Comparison of ENCODE assay signal across 35 cellular contexts in the genomic region with DNA sequence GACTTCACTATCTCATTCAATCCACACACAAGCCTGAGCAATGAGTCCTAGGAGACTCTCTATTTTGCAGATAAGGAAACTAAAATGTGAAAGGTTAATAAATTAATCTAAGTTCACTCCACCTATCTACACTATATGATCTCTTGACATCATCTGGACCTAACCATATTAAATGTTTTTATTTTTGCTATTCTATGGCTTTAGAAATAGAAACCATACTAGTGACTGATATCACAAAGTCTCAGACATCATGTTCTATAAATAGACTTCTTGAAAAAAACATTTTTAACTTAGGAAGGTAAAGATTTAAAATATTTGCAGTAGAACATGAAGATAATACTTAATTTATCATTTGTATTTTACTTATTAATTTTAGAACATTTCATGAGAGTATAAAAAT. TPM values are rescaled to one million over a fixed set of nuclear protein-coding genes. Genes with fewer than 3 reads are reported as not detected.
"Had no signal": no experiment of that assay in that cellular context is flagged by ENCODE, and none has a peak within 500 bp of the region (broad histone marks: within the 10 kb centered on the region; RNA-seq: fewer than 3 reads in every experiment).

No MANE protein-coding gene starts in this region.

- DNase-seq: activated CD4-positive, alpha-beta T cell treated with anti-CD3 and anti-CD28 coated beads for 36 hours; activated CD4-positive, alpha-beta T cell treated with anti-CD3 and anti-CD28 coated beads, Interleukin-2, amount 10 ng/mL, durations not matched to agents 7 days and 5 days; activated CD4-positive, alpha-beta T cell treated with anti-CD3 and anti-CD28 coated beads, Interleukin-2, amount 50 U/mL, for 48 hours; activated CD8-positive, alpha-beta memory T cell treated with anti-CD3 and anti-CD28 coated beads, Interleukin-2, amount 50 U/mL, for 4 hours; activated gamma-delta T cell treated with Interleukin-2 at 50 U/mL for 16 hours; activated naive CD4-positive, alpha-beta T cell treated with anti-CD3 and anti-CD28 coated beads, Interleukin-2, amount 10 ng/mL, durations not matched to agents 7 days and 5 days; activated naive CD8-positive, alpha-beta T cell treated with anti-CD3 and anti-CD28 coated beads, Interleukin-2, amount 50 U/mL, for 24 hours; activated T-cell treated with anti-CD3 and anti-CD28 coated beads for 4 hours; activated T-cell treated with anti-CD3 and anti-CD28 coated beads, Interleukin-2, amount 50 U/mL, for 4 hours; anterior cingulate cortex; caudate nucleus; cerebellar nuclear complex; MM.1S; NCI-H1092; NCI-H1417; NCI-H146; NCI-H187; NCI-H2029 treated with DMSO at 0.1 percent for 48 hours; NCI-H2107; NCI-H2171; NCI-H510A; NCI-H526; NCI-H748 treated with DMSO at 0.1 percent for 48 hours; Right ventricle myocardium superior; SW 1271; T-helper 1 cell; T-helper 9 cell had no signal

- H3K27ac Mint-ChIP-seq: activated CD4-positive, alpha-beta T cell treated with anti-CD3 and anti-CD28 coated beads for 36 hours; activated CD4-positive, alpha-beta T cell treated with anti-CD3 and anti-CD28 coated beads, Interleukin-2, amount 10 ng/mL, durations not matched to agents 7 days and 5 days; activated naive CD4-positive, alpha-beta T cell treated with anti-CD3 and anti-CD28 coated beads, Interleukin-2, amount 10 ng/mL, durations not matched to agents 7 days and 5 days; activated naive CD8-positive, alpha-beta T cell; activated naive CD8-positive, alpha-beta T cell treated with anti-CD3 and anti-CD28 coated beads, Interleukin-2, amount 50 U/mL, for 24 hours; activated T-helper 1 cell treated with anti-CD3 and anti-CD28 coated beads, Interleukin-12 subunit alpha, Interleukin-12 subunit beta, Interleukin-2, Interleukin-4 antibody, amounts not matched to agents 30 ng/mL and 10 ng/mL and 1 ng/mL, durations not matched to agents 14 hours and 24 hours and 36 hours; brain; WTC11 had no signal

- H3K4me3 Mint-ChIP-seq: activated CD4-positive, alpha-beta T cell treated with anti-CD3 and anti-CD28 coated beads for 36 hours; activated CD4-positive, alpha-beta T cell treated with anti-CD3 and anti-CD28 coated beads, Interleukin-2, amount 10 ng/mL, durations not matched to agents 7 days and 5 days; activated naive CD4-positive, alpha-beta T cell treated with anti-CD3 and anti-CD28 coated beads, Interleukin-2, amount 10 ng/mL, durations not matched to agents 7 days and 5 days; activated naive CD8-positive, alpha-beta T cell; activated naive CD8-positive, alpha-beta T cell treated with anti-CD3 and anti-CD28 coated beads, Interleukin-2, amount 50 U/mL, for 24 hours; activated T-cell treated with anti-CD3 and anti-CD28 coated beads, Interleukin-2, amount 50 U/mL, for 4 hours; activated T-helper 1 cell treated with anti-CD3 and anti-CD28 coated beads, Interleukin-12 subunit alpha, Interleukin-12 subunit beta, Interleukin-2, Interleukin-4 antibody, amounts not matched to agents 30 ng/mL and 10 ng/mL and 1 ng/mL, durations not matched to agents 14 hours and 24 hours and 36 hours; brain; WTC11 had no signal

- H3K4me1 Mint-ChIP-seq: activated CD4-positive, alpha-beta T cell treated with anti-CD3 and anti-CD28 coated beads for 36 hours; activated CD4-positive, alpha-beta T cell treated with anti-CD3 and anti-CD28 coated beads, Interleukin-2, amount 10 ng/mL, durations not matched to agents 7 days and 5 days; activated naive CD4-positive, alpha-beta T cell treated with anti-CD3 and anti-CD28 coated beads, Interleukin-2, amount 10 ng/mL, durations not matched to agents 7 days and 5 days; activated naive CD8-positive, alpha-beta T cell treated with anti-CD3 and anti-CD28 coated beads, Interleukin-2, amount 50 U/mL, for 24 hours had no signal

- H3K27ac ChIP-seq: KMS-11 had no signal

- H3K9me3 Mint-ChIP-seq: activated CD4-positive, alpha-beta T cell treated with anti-CD3 and anti-CD28 coated beads, Interleukin-2, amount 10 ng/mL, durations not matched to agents 7 days and 5 days; activated naive CD4-positive, alpha-beta T cell treated with anti-CD3 and anti-CD28 coated beads, Interleukin-2, amount 10 ng/mL, durations not matched to agents 7 days and 5 days; activated naive CD8-positive, alpha-beta T cell treated with anti-CD3 and anti-CD28 coated beads, Interleukin-2, amount 50 U/mL, for 24 hours; activated T-cell treated with anti-CD3 and anti-CD28 coated beads, Interleukin-2, amount 50 U/mL, for 4 hours; activated T-helper 1 cell treated with anti-CD3 and anti-CD28 coated beads, Interleukin-12 subunit alpha, Interleukin-12 subunit beta, Interleukin-2, Interleukin-4 antibody, amounts not matched to agents 30 ng/mL and 10 ng/mL and 1 ng/mL, durations not matched to agents 14 hours and 24 hours and 36 hours had no signal

- H3K36me3 Mint-ChIP-seq: activated naive CD4-positive, alpha-beta T cell treated with anti-CD3 and anti-CD28 coated beads, Interleukin-2, amount 10 ng/mL, durations not matched to agents 7 days and 5 days; activated naive CD8-positive, alpha-beta T cell; brain; WTC11 had no signal

- H3K4me2 ChIP-seq: KMS-11 had no signal

- FAIRE-seq: bronchial epithelial cell had no signal

- H3K9ac ChIP-seq: KMS-11 had no signal

- ATAC-seq: activated CD4-positive, alpha-beta T cell treated with anti-CD3 and anti-CD28 coated beads for 36 hours; activated CD4-positive, CD25-positive, alpha-beta regulatory T cell treated with anti-CD3 and anti-CD28 coated beads, Interleukin-2, amount 50 U/mL, for 24 hours; activated naive CD8-positive, alpha-beta T cell treated with anti-CD3 and anti-CD28 coated beads, Interleukin-2, amount 50 U/mL, for 24 hours; activated T-cell treated with anti-CD3 and anti-CD28 coated beads, Interleukin-2, amount 50 U/mL, for 4 hours; WTC11 had no signal

RNA-seq across cellular contexts. Expression of a gene that starts 9.4 kb away (rescaled TPM):
- total RNA-seq: activated CD4-positive, alpha-beta T cell treated with anti-CD3 and anti-CD28 coated beads, Interleukin-2, amount 10 ng/mL, durations not matched to agents 7 days and 5 days; OCI-LY7; Right ventricle myocardium superior had no signal
